In the genomic region with DNA sequence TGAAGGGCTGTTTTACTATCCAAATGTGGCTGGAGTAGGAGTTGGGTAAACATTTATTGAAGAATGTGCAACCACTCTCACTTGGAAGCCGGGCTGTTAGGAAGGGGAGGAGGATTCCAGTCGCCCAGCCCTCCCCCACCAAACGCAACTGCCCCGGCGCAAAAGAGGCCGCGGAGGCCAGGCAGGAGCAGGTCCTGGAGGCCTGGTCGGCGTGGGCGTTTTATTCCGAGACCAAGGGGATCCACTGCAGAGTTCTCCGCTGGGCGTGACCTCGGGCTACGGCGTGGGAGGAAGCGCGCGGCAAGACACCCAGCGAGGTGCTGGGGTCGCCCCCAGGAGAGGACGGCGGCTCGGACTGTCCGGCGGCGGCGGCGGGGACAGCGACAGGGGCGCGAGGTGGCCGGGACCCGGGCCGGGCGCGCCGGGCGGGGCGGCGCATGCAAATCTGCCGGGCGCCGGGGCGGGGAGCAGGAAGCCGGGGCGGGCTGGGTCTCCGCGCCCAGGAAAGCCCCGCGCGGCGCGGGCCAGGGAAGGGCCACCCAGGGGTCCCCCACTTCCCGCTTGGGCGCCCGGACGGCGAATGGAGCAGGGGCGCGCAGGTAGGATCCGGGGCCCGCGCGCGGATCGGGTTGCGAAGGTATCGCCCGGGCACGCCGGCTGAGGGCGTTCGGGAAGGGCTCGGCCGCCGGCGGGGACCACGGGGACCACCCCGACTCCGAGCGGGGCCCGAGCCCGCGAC, we compare ENCODE assay signal across 8 cellular contexts. TPM values are rescaled to one million over a fixed set of nuclear protein-coding genes. Genes with fewer than 3 reads are reported as not detected.
A peak's percentile ranks its signal among the peaks of the same experiment; 100 is the strongest.
DNase-seq lines count a peak whose midpoint lies in the region; ATAC-seq and TF ChIP-seq lines count a peak whose summit lies in the region.

TSS of gene IL4R (plus strand) at position 553 of the 739 bp plus-strand sequence. CDS start 26,230 bp downstream, outside the sequence.

- H3K4me1 Mint-ChIP-seq in effector memory CD8-positive, alpha-beta T cell (ENCODE audit: low read depth in 2 of 2), result peaks cover 37 to 40% of the 10 kb centered on the region in 2 donors
- H3K4me1 Mint-ChIP-seq in mesothelial cell of epicardium, result peaks cover 2% of the 10 kb centered on the region

- DNase-seq in BE2C (peak; percentile 17), Karpas-422 (peak; percentile 60), mesothelial cell of epicardium (ENCODE audit: low spot score in 2 of 2, unreplicated experiment in 2 of 2) (peak in 1 of 2 experiments; percentile 52), NCI-H446 (lab: John Stamatoyannopoulos, UW) (no peak)
- peak; percentile 83 to 87 for DNase-seq in activated CD4-positive, alpha-beta T cell treated with anti-CD3 and anti-CD28 coated beads, Interleukin-2, amount 50 U/mL, for 48 hours
- DNase-seq in effector memory CD8-positive, alpha-beta T cell, result peak; percentile 45 to 58 (median 51)
- peak; percentile 27 to 40 for DNase-seq in stimulated activated CD8-positive, alpha-beta memory T cell treated with anti-CD3 and anti-CD28 coated beads, Interleukin-4, amount 100 ng/mL, for 4 hours (ENCODE audit: low read depth in 2 of 2, low spot score in 1 of 2)

- no peaks in the 10 kb centered on the region; the same call in 1 of the 2 replicates for H3K9me3 ChIP-seq in BE2C
- no peaks in the 10 kb centered on the region for H3K9me3 ChIP-seq in Karpas-422 (ENCODE audit: low read length)

- ATAC-seq in GM19468 (IDR thresholded peaks at IDR 0.05; ENCODE audit: extremely low read depth, unreplicated experiment), result peak; percentile 19
- peak; percentile 67 for ATAC-seq in effector memory CD8-positive, alpha-beta T cell (replicated peaks)

- no peaks in the 10 kb centered on the region for H3K79me2 ChIP-seq in Karpas-422 (ENCODE audit: low read length)

- peaks cover 4% of the 10 kb centered on the region; the same call in 1 of the 2 replicates for H4K20me1 ChIP-seq in Karpas-422 (ENCODE audit: insufficient read depth, low read depth, low read length)

- no peaks in the 10 kb centered on the region for H3K4me1 ChIP-seq in BE2C
- peaks cover 22% of the 10 kb centered on the region for H3K4me1 ChIP-seq in Karpas-422 (ENCODE audit: low read length)

- peaks cover 39% of the 10 kb centered on the region for H3K27me3 ChIP-seq in BE2C
- no peaks in the 10 kb centered on the region; the same call in 1 of the 2 replicates for H3K27me3 ChIP-seq in Karpas-422 (ENCODE audit: low read length)

- H3K27me3 Mint-ChIP-seq in effector memory CD8-positive, alpha-beta T cell, result no peaks in the 10 kb centered on the region
- peaks cover 38% of the 10 kb centered on the region for H3K27me3 Mint-ChIP-seq in mesothelial cell of epicardium (ENCODE audit: low read depth)

- peaks cover 20% of the 10 kb centered on the region for H3K36me3 Mint-ChIP-seq in effector memory CD8-positive, alpha-beta T cell (ENCODE audit: insufficient read depth)
- H3K36me3 Mint-ChIP-seq in mesothelial cell of epicardium, result no peaks in the 10 kb centered on the region

- no peak within 1 kb of the TSS for H3K27ac ChIP-seq in Karpas-422 (ENCODE audit: low read length)

- no peaks in the 10 kb centered on the region for H3K9me3 Mint-ChIP-seq in effector memory CD8-positive, alpha-beta T cell
- no peaks in the 10 kb centered on the region for H3K9me3 Mint-ChIP-seq in mesothelial cell of epicardium

- no peak within 1 kb of the TSS; the same call in 1 of the 2 replicates for H3K4me3 ChIP-seq in BE2C (ENCODE audit: low read depth, low read length)
- peak within 1 kb of the TSS; percentile 77 for H3K4me3 ChIP-seq in Karpas-422 (ENCODE audit: low read length)

- peak within 1 kb of the TSS; percentile 88 to 89 for H3K4me3 Mint-ChIP-seq in effector memory CD8-positive, alpha-beta T cell
- H3K4me3 Mint-ChIP-seq in mesothelial cell of epicardium, result peak within 1 kb of the TSS; percentile 84

- peak within 1 kb of the TSS; percentile 79 for H2AFZ ChIP-seq in Karpas-422 (ENCODE audit: low read length)

- H3K4me2 ChIP-seq in Karpas-422 (ENCODE audit: low read depth, low read length, poor library complexity, severe bottlenecking), result peak within 1 kb of the TSS; percentile 95

- no peak for TF ChIP-seq CTCF in BE2C (IDR thresholded peaks at IDR 0.05; ENCODE audit: low read depth, low read length)
- TF ChIP-seq CTCF in mesothelial cell of epicardium (IDR thresholded peaks at IDR 0.05; ENCODE audit: unreplicated experiment), result no peak

- peak within 1 kb of the TSS; percentile 73 for H3K9ac ChIP-seq in Karpas-422 (ENCODE audit: low read length)

- H3K9me2 ChIP-seq in Karpas-422 (replicated peaks; ENCODE audit: insufficient read depth, low read length), result no peaks in the 10 kb centered on the region

- peak within 1 kb of the TSS; percentile 84 to 94 for H3K27ac Mint-ChIP-seq in effector memory CD8-positive, alpha-beta T cell
- H3K27ac Mint-ChIP-seq in mesothelial cell of epicardium, result peak within 1 kb of the TSS; percentile 16

- H3K36me3 ChIP-seq in BE2C (no peaks in the 10 kb centered on the region), Karpas-422 (ENCODE audit: insufficient read depth, low read length) (no peaks in the 10 kb centered on the region)

RNA-seq across cellular contexts. Expression of gene IL4R, which starts in this region (rescaled TPM):
- 0.28 TPM for polyA plus RNA-seq in BE2C (2012; ENCODE audit: insufficient read depth, insufficient read length, low read depth)
- 0.94 and 12.0 TPM in 2 replicates for total RNA-seq in Karpas-422 (2014; rRNA removed; shearing (Covaris generic); ENCODE audit: low replicate concordance)
- total RNA-seq in mesothelial cell of epicardium, result 6.4 to 8.2 TPM (median 6.8 TPM) in 3 replicates

Comparison
In these comparisons a context has a peak if more than half of its experiments do, and no peak if none do; other contexts are left out.
1. DNase-seq: peak in BE2C (single experiment), Karpas-422 (single experiment), activated CD4-positive, alpha-beta T cell treated with anti-CD3 and anti-CD28 coated beads, Interleukin-2, amount 50 U/mL, for 48 hours (2 of 2), effector memory CD8-positive, alpha-beta T cell (3 of 3) and stimulated activated CD8-positive, alpha-beta memory T cell treated with anti-CD3 and anti-CD28 coated beads, Interleukin-4, amount 100 ng/mL, for 4 hours (2 of 2); none in NCI-H446 (0 of 2).